In genomic region chr10:97570789-97571536, GRCh38 we compare ENCODE assay signal across 1 cellular context.
TF ChIP-seq lines count a peak whose summit lies in the region.

No MANE protein-coding gene starts in this region.

TF ChIP-seq in HCT116, 20 proteins besides CTCF, POLR2A, EP300 and RAD21:
- TF ChIP-seq CBX3 (IDR thresholded peaks at IDR 0.05; ENCODE audit: low read depth) (no peak), ZFX (IDR thresholded peaks at IDR 0.05) (no peak), EZH2 (IDR thresholded peaks at IDR 0.05) (no peak)
